1 cellular context compared by ENCODE assay signal in genomic region chr1:186985889-186986491, GRCh38.
TF ChIP-seq lines count a peak whose summit lies in the region.

No MANE protein-coding gene starts in this region.

TF ChIP-seq in H1, 55 proteins besides CTCF, POLR2A, EP300 and RAD21 (continued from another document):
- TF ChIP-seq USF2 (IDR thresholded peaks at IDR 0.05; ENCODE audit: low read length): no peak
- TF ChIP-seq SP2 (IDR thresholded peaks at IDR 0.05; ENCODE audit: low read length): no peak
- TF ChIP-seq EGR1 (IDR thresholded peaks at IDR 0.05; ENCODE audit: borderline replicate concordance, low read depth, low read length): no peak
- no peak for TF ChIP-seq KDM5A (IDR thresholded peaks at IDR 0.05; ENCODE audit: low read length)
- no peak for TF ChIP-seq CBX8 (IDR thresholded peaks at IDR 0.05; ENCODE audit: borderline replicate concordance, low read depth, low read length)
- TF ChIP-seq RNF2 (IDR thresholded peaks at IDR 0.05; ENCODE audit: borderline replicate concordance, low read depth, low read length, missing control alignments, poor library complexity, severe bottlenecking): no peak
- TF ChIP-seq CHD1 (IDR thresholded peaks at IDR 0.05; ENCODE audit: low read depth, low read length): no peak
- TF ChIP-seq RXRA (IDR thresholded peaks at IDR 0.05; ENCODE audit: insufficient read depth, low read depth, low read length): no peak
- TF ChIP-seq KDM4A (IDR thresholded peaks at IDR 0.05; ENCODE audit: low read depth, low read length, severe bottlenecking): no peak
- no peak for TF ChIP-seq SUZ12 (IDR thresholded peaks at IDR 0.05; ENCODE audit: low read length)
- no peak for TF ChIP-seq KDM1A (IDR thresholded peaks at IDR 0.05; ENCODE audit: borderline replicate concordance, low read length)
